In genomic region chr3:32366638-32367368, GRCh38 we compare ENCODE assay signal across 1 cellular context.
TF ChIP-seq lines count a peak whose summit lies in the region.

No MANE protein-coding gene starts in this region.

TF ChIP-seq in GM23338, 12 proteins besides CTCF, POLR2A, EP300 and RAD21 (continued from another document):
- TF ChIP-seq ZNF462 (CRISPR knock-in tag; IDR thresholded peaks at IDR 0.05) (no peak), EZH2 (IDR thresholded peaks at IDR 0.05; ENCODE audit: low read depth, unreplicated experiment) (no peak), ZNF331 (CRISPR knock-in tag; IDR thresholded peaks at IDR 0.05; ENCODE audit: low read depth) (no peak), POLR2AphosphoS5 (IDR thresholded peaks at IDR 0.05; ENCODE audit: low read depth) (no peak), STAT1 (IDR thresholded peaks at IDR 0.05; ENCODE audit: unreplicated experiment) (no peak), EZH2phosphoT487 (IDR thresholded peaks at IDR 0.05; ENCODE audit: unreplicated experiment) (no peak), ZNF114 (CRISPR knock-in tag; IDR thresholded peaks at IDR 0.05) (no peak)
